8 cellular contexts compared by ENCODE assay signal in the genomic region with DNA sequence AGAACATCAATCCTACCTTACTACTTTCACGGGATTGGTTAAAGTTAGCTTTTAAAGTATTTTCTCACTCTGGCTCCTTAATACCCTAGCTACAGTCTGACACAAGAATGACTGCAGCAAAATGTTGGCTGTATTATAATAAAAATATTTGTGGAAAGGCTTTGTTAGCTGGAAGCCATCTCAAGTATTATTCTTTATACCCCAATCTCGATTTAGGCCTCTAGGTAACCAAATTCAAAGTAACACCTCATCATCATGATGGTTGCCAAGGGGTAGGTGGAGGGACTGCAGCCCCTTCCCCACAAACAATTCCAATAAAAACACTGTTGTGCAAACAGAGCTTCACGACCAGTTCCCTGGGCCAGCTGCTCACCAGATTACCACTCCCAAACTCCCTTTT. TPM values are rescaled to one million over a fixed set of nuclear protein-coding genes. Genes with fewer than 3 reads are reported as not detected.
DNase-seq lines count a peak whose midpoint lies in the region; ATAC-seq and TF ChIP-seq lines count a peak whose summit lies in the region.

No MANE protein-coding gene starts in this region.

- H3K36me3 Mint-ChIP-seq in CD4-positive, CD25-positive, alpha-beta regulatory T cell = no peaks in the 10 kb centered on the region
- H3K36me3 Mint-ChIP-seq in effector memory CD8-positive, alpha-beta T cell (ENCODE audit: insufficient read depth) = no peaks in the 10 kb centered on the region

- peak overlapping the region; percentile 90 to 97 (median 91) for H3K27ac Mint-ChIP-seq in CD4-positive, CD25-positive, alpha-beta regulatory T cell
- H3K27ac Mint-ChIP-seq in effector memory CD8-positive, alpha-beta T cell = peak overlapping the region; percentile 90 to 94

- peaks cover 18% of the 10 kb centered on the region for H3K4me1 ChIP-seq in CD4-positive, CD25-positive, alpha-beta regulatory T cell (ENCODE audit: control insufficient read depth, insufficient read depth, low read length, poor library complexity, severe bottlenecking)
- H3K4me1 ChIP-seq in neutrophil (ENCODE audit: control insufficient read depth in 1 of 2, insufficient read depth in 1 of 2, low read depth in 1 of 2, low read length in 1 of 2) = peaks cover 16 to 17% of the 10 kb centered on the region in 2 experiments

- no peaks in the 10 kb centered on the region for H3K27me3 ChIP-seq in CD4-positive, CD25-positive, alpha-beta regulatory T cell (ENCODE audit: control insufficient read depth, insufficient read depth, low read length)
- H3K27me3 ChIP-seq in neutrophil = no peaks in the 10 kb centered on the region

- H3K4me3 Mint-ChIP-seq in CD4-positive, CD25-positive, alpha-beta regulatory T cell = peak overlapping the region; percentile 94 to 97 (median 96)
- peak overlapping the region; percentile 84 to 86 for H3K4me3 Mint-ChIP-seq in effector memory CD8-positive, alpha-beta T cell

- H3K9me3 ChIP-seq in CD4-positive, CD25-positive, alpha-beta regulatory T cell (ENCODE audit: control insufficient read depth in 2 of 2, low read length in 2 of 2) = no peaks in the 10 kb centered on the region
- H3K9me3 ChIP-seq in neutrophil = no peaks in the 10 kb centered on the region

- peak overlapping the region; percentile 87 for H3K27ac ChIP-seq in CD4-positive, CD25-positive, alpha-beta regulatory T cell (ENCODE audit: insufficient read depth, low read length, poor library complexity, severe bottlenecking)
- peak overlapping the region; percentile 85 for H3K27ac ChIP-seq in neutrophil

- no peaks in the 10 kb centered on the region for H3K9me3 Mint-ChIP-seq in CD4-positive, CD25-positive, alpha-beta regulatory T cell
- H3K9me3 Mint-ChIP-seq in effector memory CD8-positive, alpha-beta T cell = no peaks in the 10 kb centered on the region

- H3K27me3 Mint-ChIP-seq in CD4-positive, CD25-positive, alpha-beta regulatory T cell = no peaks in the 10 kb centered on the region
- no peaks in the 10 kb centered on the region for H3K27me3 Mint-ChIP-seq in effector memory CD8-positive, alpha-beta T cell

- H3K4me3 ChIP-seq in CD4-positive, CD25-positive, alpha-beta regulatory T cell (ENCODE audit: low read depth, low read length) = peak overlapping the region; percentile 83
- H3K4me3 ChIP-seq in NB4 (ENCODE audit: low read depth, low read length) = peak overlapping the region; percentile 62
- peak overlapping the region; percentile 88 to 95 for H3K4me3 ChIP-seq in neutrophil (ENCODE audit: low read depth in 1 of 2, low read length in 1 of 2)

- ATAC-seq in CD4-positive, CD25-positive, alpha-beta regulatory T cell (ENCODE audit: low read depth in 2 of 2) = no peak
- ATAC-seq in effector memory CD8-positive, alpha-beta T cell (replicated peaks) = no peak
- ATAC-seq in GM21360 (IDR thresholded peaks at IDR 0.05; ENCODE audit: unreplicated experiment) = no peak

- no peaks in the 10 kb centered on the region for H3K36me3 ChIP-seq in CD4-positive, CD25-positive, alpha-beta regulatory T cell (ENCODE audit: control insufficient read depth, insufficient read depth, low read length)
- H3K36me3 ChIP-seq in neutrophil = no peaks in the 10 kb centered on the region

- TF ChIP-seq POLR2A in NB4 (IDR thresholded peaks at IDR 0.05; ENCODE audit: extremely low read depth, insufficient read length) = no peak

- DNase-seq in CD4-positive, CD25-positive, alpha-beta regulatory T cell = no peak
- DNase-seq in NB4 (ENCODE audit: low read depth) = no peak
- no peak for DNase-seq in effector memory CD8-positive, alpha-beta T cell
- DNase-seq in Kasumi-1 (lab: John Stamatoyannopoulos, UW) = no peak
- no peak for DNase-seq in amygdala (lab: John Stamatoyannopoulos, UW)
- no peak for DNase-seq in ecto neural progenitor cell (ENCODE audit: low spot score)

- H3K4me1 Mint-ChIP-seq in CD4-positive, CD25-positive, alpha-beta regulatory T cell = peaks cover 12 to 32% (median 25%) of the 10 kb centered on the region in 4 donors
- peaks cover 9 to 24% of the 10 kb centered on the region in 2 donors for H3K4me1 Mint-ChIP-seq in effector memory CD8-positive, alpha-beta T cell (ENCODE audit: low read depth in 2 of 2)

- TF ChIP-seq CTCF in NB4 (IDR thresholded peaks at IDR 0.05; ENCODE audit: low read depth, low read length) (no peak), neutrophil (IDR thresholded peaks at IDR 0.05) (no peak)

RNA-seq across cellular contexts. Expression of a gene that starts 0.8 kb away (rescaled TPM):
- total RNA-seq in CD4-positive, CD25-positive, alpha-beta regulatory T cell = 40.9 TPM
- 10 to 100 TPM; 61.3 to 82.7 (median 66.2) TPM for polyA plus RNA-seq in CD4-positive, CD25-positive, alpha-beta regulatory T cell

RNA-seq across cellular contexts. Expression of a gene that starts 15.4 kb away (rescaled TPM):
- 18.3 TPM for total RNA-seq in CD4-positive, CD25-positive, alpha-beta regulatory T cell
- 10 to 100 TPM; 16.6 to 20.0 (median 17.8) TPM for polyA plus RNA-seq in CD4-positive, CD25-positive, alpha-beta regulatory T cell
